In genomic region chr2:15636972-15637785, GRCh38 we compare ENCODE assay signal across 8 cellular contexts. TPM values are rescaled to one million over a fixed set of nuclear protein-coding genes. Genes with fewer than 3 reads are reported as not detected.
DNase-seq lines count a peak whose midpoint lies in the region; ATAC-seq, FAIRE-seq and TF ChIP-seq lines count a peak whose summit lies in the region.

No MANE protein-coding gene starts in this region.

- H3K36me3 ChIP-seq in OCI-LY3 (replicated peaks; ENCODE audit: low read depth, low read length) (peaks cover 55% of the 10 kb centered on the region), pancreas (peaks cover 0 to 16% (median 8%) of the 10 kb centered on the region in 3 donors), upper lobe of right lung (peaks cover 28% of the 10 kb centered on the region)

- H3K4me2 ChIP-seq in OCI-LY3 (ENCODE audit: low read length): no peak overlapping the region

- TF ChIP-seq CTCF in OCI-LY3 (IDR thresholded peaks at IDR 0.05; ENCODE audit: low read depth, low read length) (peak; percentile 97), pancreas (IDR thresholded peaks at IDR 0.05) (peak; percentile 39 to 75 (median 70)), upper lobe of right lung (IDR thresholded peaks at IDR 0.05) (peak; percentile 90)

- H3K27ac ChIP-seq in OCI-LY3 (ENCODE audit: low read length): no peak overlapping the region
- no peak overlapping the region for H3K27ac ChIP-seq in pancreas
- H3K27ac ChIP-seq in upper lobe of right lung: no peak overlapping the region

- peaks cover 4% of the 10 kb centered on the region; the same call in 1 of the 2 replicates for H4K20me1 ChIP-seq in OCI-LY3 (ENCODE audit: insufficient read depth, low read length)

- intact Hi-C loops in pancreas (cut with DNase I): loop anchor here in 1 of 3 donors (10.0 kb wide), 1 partner anchor 968 kb away; no protein-coding TSS in a partner anchor
- intact Hi-C loops in upper lobe of right lung (cut with DNase I): loop anchor here (5.0 kb wide), 1 partner anchor 305 kb away; the partner anchor contains the start of gene MYCN

- H3K79me2 ChIP-seq in OCI-LY3 (ENCODE audit: low read length): no peaks in the 10 kb centered on the region

- H3K9me3 ChIP-seq in OCI-LY3 (ENCODE audit: insufficient read depth, low read length) (no peaks in the 10 kb centered on the region), pancreas (no peaks in the 10 kb centered on the region), upper lobe of right lung (no peaks in the 10 kb centered on the region)

- WGBS in pancreas, 2 donors: 20 to 25% methylated on average over 6 of the region's 6 CpGs

- H3K4me1 ChIP-seq in OCI-LY3 (ENCODE audit: low read length): no peaks in the 10 kb centered on the region
- peaks cover 0 to 4% (median 0%) of the 10 kb centered on the region in 3 donors for H3K4me1 ChIP-seq in pancreas
- H3K4me1 ChIP-seq in upper lobe of right lung: peaks cover 30% of the 10 kb centered on the region

- peak; percentile 61 for FAIRE-seq in pancreas (lab: Jason Lieb, UNC)

- ATAC-seq in GM19452 (IDR thresholded peaks at IDR 0.05; ENCODE audit: unreplicated experiment) (peak; percentile 86), HG03460 (IDR thresholded peaks at IDR 0.05; ENCODE audit: unreplicated experiment) (peak; percentile 92), pancreas (peak; percentile 70 to 94 (median 88)), upper lobe of right lung (peak; percentile 91)

- H3K9ac ChIP-seq in OCI-LY3 (ENCODE audit: low read length): no peak overlapping the region

- H3K4me3 ChIP-seq in OCI-LY3 (ENCODE audit: low read length) (no peak overlapping the region), pancreas (no peak overlapping the region), upper lobe of right lung (no peak overlapping the region)

- H2AFZ ChIP-seq in OCI-LY3 (ENCODE audit: low read depth, low read length): no peak overlapping the region

- DNase-seq in DMS53 (lab: John Stamatoyannopoulos, UW): peak; percentile 66
- DNase-seq in activated T-cell treated with anti-CD3 and anti-CD28 coated beads, Interleukin-2, amount 50 U/mL, for 48 hours: peak; percentile 67 to 70
- DNase-seq in foreskin melanocyte: peak; percentile 37
- DNase-seq in pancreas: peak in 4 of 6 donors; percentile 31 to 72 (median 50)
- DNase-seq in upper lobe of right lung: no peak

- H3K27me3 ChIP-seq in OCI-LY3 (ENCODE audit: low read depth, low read length) (no peaks in the 10 kb centered on the region), pancreas (no peaks in the 10 kb centered on the region), upper lobe of right lung (no peaks in the 10 kb centered on the region)

RNA-seq across cellular contexts. Expression of gene DDX1, which starts 45.5 kb away (rescaled TPM):
- total RNA-seq in pancreas (10 to 100 TPM; 31.8 to 55.1 (median 43.1) TPM), upper lobe of right lung (68.6 TPM)
- polyA plus RNA-seq in pancreas: 10 to 100 TPM; 25.5 to 52.6 TPM
